ENCODE assay signal across 1 cellular context in the genomic region with DNA sequence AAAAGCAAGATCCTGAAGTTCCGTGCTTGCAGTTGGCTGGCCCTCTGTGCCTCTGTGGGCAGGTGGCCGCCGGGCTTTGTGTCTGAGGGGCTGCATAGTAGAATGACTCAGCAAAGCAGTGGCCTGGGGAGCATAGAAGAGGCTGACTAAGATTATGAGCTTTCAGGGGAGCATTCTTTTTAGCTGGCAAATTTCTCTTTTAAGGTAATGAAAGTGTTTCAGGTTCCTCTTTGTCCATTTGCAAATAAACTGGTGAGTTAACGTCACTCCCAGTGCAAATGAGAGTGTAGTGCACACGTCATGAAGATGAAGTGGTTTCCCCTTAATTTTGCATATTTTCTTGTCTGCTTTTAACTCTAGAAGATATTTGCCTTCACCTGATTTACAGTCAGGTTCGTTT.
TF ChIP-seq lines count a peak whose summit lies in the region.

No MANE protein-coding gene starts in this region.

TF ChIP-seq in GM12878, 131 proteins besides CTCF, POLR2A, EP300 and RAD21 (continued from another document and continues in another):
- no peak for TF ChIP-seq HSF1 (IDR thresholded peaks at IDR 0.05; ENCODE audit: low read depth, low read length)
- TF ChIP-seq CREB1 (IDR thresholded peaks at IDR 0.05; ENCODE audit: low read depth): peak; percentile 98
- TF ChIP-seq STAT3 (IDR thresholded peaks at IDR 0.05; ENCODE audit: low read depth, low read length): peak; percentile 98
- no peak for TF ChIP-seq ZBTB33 (IDR thresholded peaks at IDR 0.05)
- 0 out of 2 replicates have a peak, but pooled peaks have one; percentile 41 for TF ChIP-seq ZNF687 (IDR thresholded peaks at IDR 0.05)
- TF ChIP-seq SREBF2 (IDR thresholded peaks at IDR 0.05; ENCODE audit: low read length): peak; percentile 55; the same call in 1 of the 2 replicates
- TF ChIP-seq TCF3 (IDR thresholded peaks at IDR 0.05; ENCODE audit: borderline replicate concordance, insufficient read depth, low read depth, low read length): peak; percentile 70; the same call in 1 of the 2 replicates
- TF ChIP-seq IRF4 (IDR thresholded peaks at IDR 0.05; ENCODE audit: low read depth, low read length): peak; percentile 84; the same call in 1 of the 2 replicates
- TF ChIP-seq HDAC2 (IDR thresholded peaks at IDR 0.05): no peak
- TF ChIP-seq MTA3 (IDR thresholded peaks at IDR 0.05; ENCODE audit: borderline replicate concordance, low read length): peak; percentile 51; the same call in 1 of the 2 replicates
- TF ChIP-seq ZNF207 (IDR thresholded peaks at IDR 0.05; ENCODE audit: borderline replicate concordance): no peak
- TF ChIP-seq JUNB (IDR thresholded peaks at IDR 0.05): peak; percentile 76
- no peak for TF ChIP-seq ZSCAN29 (IDR thresholded peaks at IDR 0.05)
- no peak for TF ChIP-seq ZBED1 (IDR thresholded peaks at IDR 0.05; ENCODE audit: borderline replicate concordance)
- TF ChIP-seq POLR2AphosphoS5 (IDR thresholded peaks at IDR 0.05; ENCODE audit: low read length): no peak
- peak; percentile 92 for TF ChIP-seq NBN (IDR thresholded peaks at IDR 0.05)
- TF ChIP-seq BACH1 (IDR thresholded peaks at IDR 0.05; ENCODE audit: borderline replicate concordance): peak; percentile 100
- TF ChIP-seq SP1 (IDR thresholded peaks at IDR 0.05; ENCODE audit: low read depth, low read length): peak; percentile 72
- peak; percentile 77; the same call in 1 of the 2 replicates for TF ChIP-seq ZNF217 (IDR thresholded peaks at IDR 0.05)
- no peak for TF ChIP-seq ZNF622 (IDR thresholded peaks at IDR 0.05)
- no peak for TF ChIP-seq ZBTB4 (CRISPR knock-in tag; IDR thresholded peaks at IDR 0.05)
- TF ChIP-seq RUNX3 (IDR thresholded peaks at IDR 0.05; ENCODE audit: low read length): peak; percentile 56
- TF ChIP-seq ZZZ3 (IDR thresholded peaks at IDR 0.05; ENCODE audit: control insufficient read depth, insufficient read length, low read depth): no peak
- TF ChIP-seq, protein P1, sequence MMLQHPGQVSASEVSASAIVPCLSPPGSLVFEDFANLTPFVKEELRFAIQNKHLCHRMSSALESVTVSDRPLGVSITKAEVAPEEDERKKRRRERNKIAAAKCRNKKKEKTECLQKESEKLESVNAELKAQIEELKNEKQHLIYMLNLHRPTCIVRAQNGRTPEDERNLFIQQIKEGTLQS (IDR thresholded peaks at IDR 0.05; ENCODE audit: borderline replicate concordance, extremely low read depth, low read depth, low read length): no peak
- TF ChIP-seq YBX1 (IDR thresholded peaks at IDR 0.05): no peak
- TF ChIP-seq GABPA (IDR thresholded peaks at IDR 0.05; ENCODE audit: low read depth): no peak
- TF ChIP-seq CHD2 (IDR thresholded peaks at IDR 0.05; ENCODE audit: borderline replicate concordance, low read depth, low read length): peak; percentile 80
- 0 out of 2 replicates have a peak, but pooled peaks have one; percentile 45 for TF ChIP-seq EED (IDR thresholded peaks at IDR 0.05; ENCODE audit: low read depth)
- no peak for TF ChIP-seq SUPT20H (IDR thresholded peaks at IDR 0.05; ENCODE audit: borderline replicate concordance, control insufficient read depth, low read depth, low read length)
- peak; percentile 68 for TF ChIP-seq SPI1 (IDR thresholded peaks at IDR 0.05; ENCODE audit: borderline replicate concordance, insufficient read depth, low read depth, low read length)
- peak; percentile 72; the same call in 1 of the 2 replicates for TF ChIP-seq FOXM1 (IDR thresholded peaks at IDR 0.05; ENCODE audit: low read depth, low read length)
- no peak for TF ChIP-seq PRDM15 (CRISPR knock-in tag; IDR thresholded peaks at IDR 0.05)
- TF ChIP-seq, protein P2, sequence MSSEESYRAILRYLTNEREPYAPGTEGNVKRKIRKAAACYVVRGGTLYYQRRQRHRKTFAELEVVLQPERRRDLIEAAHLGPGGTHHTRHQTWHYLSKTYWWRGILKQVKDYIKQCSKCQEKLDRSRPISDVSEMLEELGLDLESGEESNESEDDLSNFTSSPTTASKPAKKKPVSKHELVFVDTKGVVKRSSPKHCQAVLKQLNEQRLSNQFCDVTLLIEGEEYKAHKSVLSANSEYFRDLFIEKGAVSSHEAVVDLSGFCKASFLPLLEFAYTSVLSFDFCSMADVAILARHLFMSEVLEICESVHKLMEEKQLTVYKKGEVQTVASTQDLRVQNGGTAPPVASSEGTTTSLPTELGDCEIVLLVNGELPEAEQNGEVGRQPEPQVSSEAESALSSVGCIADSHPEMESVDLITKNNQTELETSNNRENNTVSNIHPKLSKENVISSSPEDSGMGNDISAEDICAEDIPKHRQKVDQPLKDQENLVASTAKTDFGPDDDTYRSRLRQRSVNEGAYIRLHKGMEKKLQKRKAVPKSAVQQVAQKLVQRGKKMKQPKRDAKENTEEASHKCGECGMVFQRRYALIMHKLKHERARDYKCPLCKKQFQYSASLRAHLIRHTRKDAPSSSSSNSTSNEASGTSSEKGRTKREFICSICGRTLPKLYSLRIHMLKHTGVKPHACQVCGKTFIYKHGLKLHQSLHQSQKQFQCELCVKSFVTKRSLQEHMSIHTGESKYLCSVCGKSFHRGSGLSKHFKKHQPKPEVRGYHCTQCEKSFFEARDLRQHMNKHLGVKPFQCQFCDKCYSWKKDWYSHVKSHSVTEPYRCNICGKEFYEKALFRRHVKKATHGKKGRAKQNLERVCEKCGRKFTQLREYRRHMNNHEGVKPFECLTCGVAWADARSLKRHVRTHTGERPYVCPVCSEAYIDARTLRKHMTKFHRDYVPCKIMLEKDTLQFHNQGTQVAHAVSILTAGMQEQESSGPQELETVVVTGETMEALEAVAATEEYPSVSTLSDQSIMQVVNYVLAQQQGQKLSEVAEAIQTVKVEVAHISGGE (CRISPR knock-in tag; IDR thresholded peaks at IDR 0.05): no peak
- TF ChIP-seq, protein P3, sequence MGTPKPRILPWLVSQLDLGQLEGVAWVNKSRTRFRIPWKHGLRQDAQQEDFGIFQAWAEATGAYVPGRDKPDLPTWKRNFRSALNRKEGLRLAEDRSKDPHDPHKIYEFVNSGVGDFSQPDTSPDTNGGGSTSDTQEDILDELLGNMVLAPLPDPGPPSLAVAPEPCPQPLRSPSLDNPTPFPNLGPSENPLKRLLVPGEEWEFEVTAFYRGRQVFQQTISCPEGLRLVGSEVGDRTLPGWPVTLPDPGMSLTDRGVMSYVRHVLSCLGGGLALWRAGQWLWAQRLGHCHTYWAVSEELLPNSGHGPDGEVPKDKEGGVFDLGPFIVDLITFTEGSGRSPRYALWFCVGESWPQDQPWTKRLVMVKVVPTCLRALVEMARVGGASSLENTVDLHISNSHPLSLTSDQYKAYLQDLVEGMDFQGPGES (IDR thresholded peaks at IDR 0.05): no peak
- TF ChIP-seq TBL1XR1 (IDR thresholded peaks at IDR 0.05; ENCODE audit: low read depth, low read length): peak; percentile 99
